In the genomic region with DNA sequence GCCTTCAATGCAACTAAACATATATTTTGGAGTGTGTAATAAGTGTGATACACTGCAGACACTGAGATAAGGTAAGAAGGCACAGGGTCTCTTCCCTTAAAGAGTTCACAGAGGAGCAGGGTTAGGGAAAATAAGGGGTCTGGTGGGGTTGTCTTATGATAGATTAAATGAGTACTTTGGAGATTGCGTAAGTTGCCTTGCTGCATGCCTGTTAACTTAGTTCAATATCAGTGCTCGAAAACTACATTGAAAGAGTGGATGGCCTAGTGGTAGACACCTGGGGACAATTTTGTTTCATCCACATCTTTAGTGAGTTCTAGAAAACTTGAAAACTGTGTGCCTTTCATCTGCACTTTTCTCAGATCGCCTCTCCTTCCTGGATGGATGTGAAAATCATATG, we compare ENCODE assay signal across 8 cellular contexts.
"Had no signal": no experiment of that assay in that cellular context is flagged by ENCODE, and none has a peak within 500 bp of the region (broad histone marks: within the 10 kb centered on the region; RNA-seq: fewer than 3 reads in every experiment).

No MANE protein-coding gene starts in this region.

- H3K4me2 ChIP-seq: GM23338 had no signal

- FAIRE-seq: HTR-8/SVneo, K562 had no signal

- H2AFZ ChIP-seq: GM23338 had no signal

- ATAC-seq: GM23338, HCT116, K562 had no signal

- DNase-seq: H7, HFFc6, KG1 had no signal

- H3K4me1 ChIP-seq: HAP-1 had no signal

- H3K36me3 ChIP-seq: HAP-1 had no signal

- H3K4me3 ChIP-seq: GM23338, HAP-1, K562 had no signal

- H3K9me3 ChIP-seq: HAP-1 had no signal
